Comparison of ENCODE assay signal across 1 cellular context in the genomic region with DNA sequence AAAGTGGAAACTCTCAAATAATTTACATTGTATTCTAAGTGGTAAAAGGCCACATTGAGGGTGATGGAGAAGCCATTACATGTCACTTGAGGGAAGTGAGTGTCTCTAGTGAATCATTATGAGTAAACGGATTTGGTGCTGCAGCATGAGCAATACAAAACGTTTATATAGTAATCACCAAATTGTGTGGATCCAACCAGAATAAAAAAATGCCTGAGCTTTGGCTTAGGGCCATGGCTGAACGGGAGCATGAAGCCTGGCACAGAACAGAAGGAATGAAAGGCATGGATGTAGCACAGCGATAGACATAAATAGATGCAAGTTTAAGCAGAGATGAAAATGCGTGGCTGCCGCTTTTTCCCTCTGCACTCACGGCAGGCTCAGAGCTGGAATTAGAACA.
TF ChIP-seq lines count a peak whose summit lies in the region.

No MANE protein-coding gene starts in this region.

TF ChIP-seq in GM12878, 131 proteins besides CTCF, POLR2A, EP300 and RAD21 (continued from another document):
- TF ChIP-seq ZBTB33 (IDR thresholded peaks at IDR 0.05) (no peak), KDM1A (IDR thresholded peaks at IDR 0.05; ENCODE audit: borderline replicate concordance) (no peak), FOXM1 (IDR thresholded peaks at IDR 0.05; ENCODE audit: low read depth, low read length) (no peak), YBX1 (IDR thresholded peaks at IDR 0.05) (no peak), FOS (IDR thresholded peaks at IDR 0.05; ENCODE audit: borderline replicate concordance, extremely low read depth, insufficient read length) (no peak), EED (IDR thresholded peaks at IDR 0.05; ENCODE audit: low read depth) (no peak), YY1 (IDR thresholded peaks at IDR 0.05; ENCODE audit: low read depth, low read length) (no peak), ZBTB4 (CRISPR knock-in tag; IDR thresholded peaks at IDR 0.05) (no peak), TBL1XR1 (IDR thresholded peaks at IDR 0.05; ENCODE audit: low read depth, low read length) (no peak), GABPA (IDR thresholded peaks at IDR 0.05; ENCODE audit: low read depth) (no peak)
- TF ChIP-seq, protein P1, sequence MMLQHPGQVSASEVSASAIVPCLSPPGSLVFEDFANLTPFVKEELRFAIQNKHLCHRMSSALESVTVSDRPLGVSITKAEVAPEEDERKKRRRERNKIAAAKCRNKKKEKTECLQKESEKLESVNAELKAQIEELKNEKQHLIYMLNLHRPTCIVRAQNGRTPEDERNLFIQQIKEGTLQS (IDR thresholded peaks at IDR 0.05; ENCODE audit: borderline replicate concordance, extremely low read depth, low read depth, low read length) = no peak
TF ChIP-seq in GM12878: peak in this region for 0.
